ENCODE assay signal across 34 cellular contexts in the genomic region with DNA sequence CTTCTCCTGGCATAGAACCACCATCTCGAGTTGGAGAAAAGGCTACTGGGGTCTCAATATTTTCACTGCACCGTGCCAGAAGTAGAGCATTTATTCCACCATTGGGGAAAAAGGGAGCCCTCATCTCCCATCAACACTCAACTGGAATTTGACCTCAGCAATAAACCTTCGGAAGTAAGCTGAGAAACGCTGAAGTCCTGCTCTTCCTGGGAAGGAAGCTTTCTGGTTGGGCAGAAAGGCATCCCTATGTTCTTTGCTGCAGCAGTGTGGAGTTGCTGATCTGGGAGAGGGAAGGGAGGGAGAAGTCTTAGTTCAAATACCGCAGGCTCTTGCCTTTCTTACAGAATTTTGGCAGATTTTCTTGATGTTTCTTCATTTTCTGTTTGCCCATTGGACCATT.
"Had no signal": no experiment of that assay in that cellular context is flagged by ENCODE, and none has a peak within 500 bp of the region (broad histone marks: within the 10 kb centered on the region; RNA-seq: fewer than 3 reads in every experiment).

No MANE protein-coding gene starts in this region.

- DNase-seq: activated CD4-positive, alpha-beta memory T cell treated with anti-CD3 and anti-CD28 coated beads for 36 hours; activated CD4-positive, alpha-beta T cell treated with anti-CD3 and anti-CD28 coated beads for 36 hours; activated CD4-positive, alpha-beta T cell treated with anti-CD3 and anti-CD28 coated beads, Interleukin-2, amount 10 ng/mL, durations not matched to agents 24 days and 14 days; activated CD4-positive, CD25-positive, alpha-beta regulatory T cell; activated CD4-positive, CD25-positive, alpha-beta regulatory T cell treated with anti-CD3 and anti-CD28 coated beads, Interleukin-2, amount 50 U/mL, for 72 hours; activated CD8-positive, alpha-beta memory T cell treated with anti-CD3 and anti-CD28 coated beads, Interleukin-2, amount 10 ng/mL, durations not matched to agents 7 days and 5 days; activated CD8-positive, alpha-beta memory T cell treated with anti-CD3 and anti-CD28 coated beads, Interleukin-2, amount 50 U/mL, for 4 hours; activated CD8-positive, alpha-beta T cell treated with anti-CD3 and anti-CD28 coated beads, Interleukin-2, amount 10 ng/mL, durations not matched to agents 7 days and 5 days; activated gamma-delta T cell; activated naive CD4-positive, alpha-beta T cell; activated naive CD4-positive, alpha-beta T cell treated with anti-CD3 and anti-CD28 coated beads, Interleukin-2, amount 10 ng/mL, durations not matched to agents 7 days and 5 days; activated naive CD8-positive, alpha-beta T cell treated with anti-CD3 and anti-CD28 coated beads, Interleukin-2, amount 10 ng/mL, durations not matched to agents 7 days and 5 days; activated T-cell treated with anti-CD3 and anti-CD28 coated beads, Interleukin-2, amount 50 U/mL, for 1 hour; activated T-cell treated with anti-CD3 and anti-CD28 coated beads, Interleukin-2, amount 50 U/mL, for 48 hours; central memory CD4-positive, alpha-beta T cell; cerebellar nuclear complex; colonic mucosa; effector CD8-positive, alpha-beta T cell; foreskin fibroblast; gastrocnemius medialis; glutamatergic neuron; T-helper 1 cell; T-helper 17 cell had no signal

- H3K27me3 Mint-ChIP-seq: activated CD4-positive, alpha-beta memory T cell treated with anti-CD3 and anti-CD28 coated beads for 36 hours; activated CD4-positive, alpha-beta T cell treated with anti-CD3 and anti-CD28 coated beads for 36 hours; activated CD4-positive, alpha-beta T cell treated with anti-CD3 and anti-CD28 coated beads, Interleukin-2, amount 10 ng/mL, durations not matched to agents 24 days and 14 days; activated CD8-positive, alpha-beta memory T cell treated with anti-CD3 and anti-CD28 coated beads, Interleukin-2, amount 10 ng/mL, durations not matched to agents 7 days and 5 days; activated naive CD4-positive, alpha-beta T cell treated with anti-CD3 and anti-CD28 coated beads, Interleukin-2, amount 10 ng/mL, durations not matched to agents 7 days and 5 days; activated naive CD8-positive, alpha-beta T cell treated with anti-CD3 and anti-CD28 coated beads, Interleukin-2, amount 10 ng/mL, durations not matched to agents 7 days and 5 days; brain; T-helper 17 cell had no signal

- H3K4me3 ChIP-seq: ascending aorta, breast epithelium, cardiac muscle cell, colonic mucosa, gastrocnemius medialis had no signal

- H3K4me3 Mint-ChIP-seq: activated CD4-positive, alpha-beta memory T cell treated with anti-CD3 and anti-CD28 coated beads for 36 hours; activated CD4-positive, alpha-beta T cell treated with anti-CD3 and anti-CD28 coated beads for 36 hours; activated CD4-positive, alpha-beta T cell treated with anti-CD3 and anti-CD28 coated beads, Interleukin-2, amount 10 ng/mL, durations not matched to agents 24 days and 14 days; activated CD8-positive, alpha-beta memory T cell treated with anti-CD3 and anti-CD28 coated beads, Interleukin-2, amount 10 ng/mL, durations not matched to agents 7 days and 5 days; activated CD8-positive, alpha-beta T cell treated with anti-CD3 and anti-CD28 coated beads, Interleukin-2, amount 10 ng/mL, durations not matched to agents 7 days and 5 days; activated naive CD4-positive, alpha-beta T cell treated with anti-CD3 and anti-CD28 coated beads, Interleukin-2, amount 10 ng/mL, durations not matched to agents 7 days and 5 days; activated naive CD8-positive, alpha-beta T cell treated with anti-CD3 and anti-CD28 coated beads, Interleukin-2, amount 10 ng/mL, durations not matched to agents 7 days and 5 days; activated T-helper 1 cell treated with anti-CD3 and anti-CD28 coated beads, Interleukin-12 subunit alpha, Interleukin-12 subunit beta, Interleukin-2, Interleukin-4 antibody, amounts not matched to agents 30 ng/mL and 10 ng/mL and 1 ng/mL, durations not matched to agents 14 hours and 24 hours and 36 hours; brain; T-helper 17 cell; T-helper 2 cell treated with Interferon-gamma antibody and Interleukin-4, amounts not matched to agents 5 μg/mL and 100 μg/mL, for 36 hours had no signal

- H3K4me1 ChIP-seq: ascending aorta, breast epithelium, colonic mucosa had no signal

- H3K27ac ChIP-seq: ascending aorta, breast epithelium, cardiac muscle cell, colonic mucosa, epithelial cell of prostate, gastrocnemius medialis had no signal

- FAIRE-seq: endometrium, endothelial cell of umbilical vein had no signal

- H3K9me3 Mint-ChIP-seq: activated CD4-positive, alpha-beta T cell treated with anti-CD3 and anti-CD28 coated beads, Interleukin-2, amount 10 ng/mL, durations not matched to agents 24 days and 14 days; activated naive CD4-positive, alpha-beta T cell treated with anti-CD3 and anti-CD28 coated beads, Interleukin-2, amount 50 U/mL, for 72 hours; activated naive CD8-positive, alpha-beta T cell treated with anti-CD3 and anti-CD28 coated beads, Interleukin-2, amount 10 ng/mL, durations not matched to agents 7 days and 5 days; activated T-helper 1 cell treated with anti-CD3 and anti-CD28 coated beads, Interleukin-12 subunit alpha, Interleukin-12 subunit beta, Interleukin-2, Interleukin-4 antibody, amounts not matched to agents 30 ng/mL and 10 ng/mL and 1 ng/mL, durations not matched to agents 14 hours and 24 hours and 36 hours; activated T-helper 2 cell treated with anti-CD3 and anti-CD28 coated beads, Interferon-gamma antibody, Interleukin-2, Interleukin-4, amounts not matched to agents 10 μg/mL and 5 μg/mL and 100 μg/mL, durations not matched to agents 14 hours and 24 hours and 36 hours; brain; T-helper 2 cell treated with Interferon-gamma antibody and Interleukin-4, amounts not matched to agents 5 μg/mL and 100 μg/mL, for 36 hours had no signal

- H3K4me1 Mint-ChIP-seq: activated CD4-positive, alpha-beta T cell treated with anti-CD3 and anti-CD28 coated beads for 36 hours; activated CD4-positive, alpha-beta T cell treated with anti-CD3 and anti-CD28 coated beads, Interleukin-2, amount 10 ng/mL, durations not matched to agents 24 days and 14 days; activated CD8-positive, alpha-beta memory T cell treated with anti-CD3 and anti-CD28 coated beads, Interleukin-2, amount 10 ng/mL, durations not matched to agents 7 days and 5 days; activated naive CD4-positive, alpha-beta T cell treated with anti-CD3 and anti-CD28 coated beads, Interleukin-2, amount 10 ng/mL, durations not matched to agents 7 days and 5 days; T-helper 17 cell had no signal

- H3K36me3 ChIP-seq: ascending aorta, breast epithelium, cardiac muscle cell, colonic mucosa, gastrocnemius medialis had no signal

- H3K27ac Mint-ChIP-seq: activated CD4-positive, alpha-beta memory T cell treated with anti-CD3 and anti-CD28 coated beads for 36 hours; activated CD4-positive, alpha-beta T cell treated with anti-CD3 and anti-CD28 coated beads for 36 hours; activated CD4-positive, alpha-beta T cell treated with anti-CD3 and anti-CD28 coated beads, Interleukin-2, amount 10 ng/mL, durations not matched to agents 24 days and 14 days; activated CD8-positive, alpha-beta memory T cell treated with anti-CD3 and anti-CD28 coated beads, Interleukin-2, amount 10 ng/mL, durations not matched to agents 7 days and 5 days; activated CD8-positive, alpha-beta T cell treated with anti-CD3 and anti-CD28 coated beads, Interleukin-2, amount 10 ng/mL, durations not matched to agents 7 days and 5 days; activated naive CD4-positive, alpha-beta T cell treated with anti-CD3 and anti-CD28 coated beads, Interleukin-2, amount 10 ng/mL, durations not matched to agents 7 days and 5 days; activated naive CD4-positive, alpha-beta T cell treated with anti-CD3 and anti-CD28 coated beads, Interleukin-2, amount 50 U/mL, for 72 hours; activated naive CD8-positive, alpha-beta T cell treated with anti-CD3 and anti-CD28 coated beads, Interleukin-2, amount 10 ng/mL, durations not matched to agents 7 days and 5 days; activated T-helper 1 cell treated with anti-CD3 and anti-CD28 coated beads, Interleukin-12 subunit alpha, Interleukin-12 subunit beta, Interleukin-2, Interleukin-4 antibody, amounts not matched to agents 30 ng/mL and 10 ng/mL and 1 ng/mL, durations not matched to agents 14 hours and 24 hours and 36 hours; activated T-helper 2 cell treated with anti-CD3 and anti-CD28 coated beads, Interferon-gamma antibody, Interleukin-2, Interleukin-4, amounts not matched to agents 10 μg/mL and 5 μg/mL and 100 μg/mL, durations not matched to agents 14 hours and 24 hours and 36 hours; brain; T-helper 17 cell; T-helper 2 cell treated with Interferon-gamma antibody and Interleukin-4, amounts not matched to agents 5 μg/mL and 100 μg/mL, for 36 hours had no signal

- H3K9me3 ChIP-seq: ascending aorta, breast epithelium, colonic mucosa, gastrocnemius medialis had no signal

- H3K27me3 ChIP-seq: ascending aorta, breast epithelium, cardiac muscle cell, colonic mucosa, gastrocnemius medialis had no signal

- H3K36me3 Mint-ChIP-seq: activated CD4-positive, alpha-beta memory T cell treated with anti-CD3 and anti-CD28 coated beads for 36 hours; activated CD8-positive, alpha-beta memory T cell treated with anti-CD3 and anti-CD28 coated beads, Interleukin-2, amount 10 ng/mL, durations not matched to agents 7 days and 5 days; activated naive CD4-positive, alpha-beta T cell treated with anti-CD3 and anti-CD28 coated beads, Interleukin-2, amount 10 ng/mL, durations not matched to agents 7 days and 5 days; activated naive CD4-positive, alpha-beta T cell treated with anti-CD3 and anti-CD28 coated beads, Interleukin-2, amount 50 U/mL, for 72 hours; activated naive CD8-positive, alpha-beta T cell treated with anti-CD3 and anti-CD28 coated beads, Interleukin-2, amount 10 ng/mL, durations not matched to agents 7 days and 5 days; brain had no signal
